ENCODE assay signal across 1 cellular context in the genomic region with DNA sequence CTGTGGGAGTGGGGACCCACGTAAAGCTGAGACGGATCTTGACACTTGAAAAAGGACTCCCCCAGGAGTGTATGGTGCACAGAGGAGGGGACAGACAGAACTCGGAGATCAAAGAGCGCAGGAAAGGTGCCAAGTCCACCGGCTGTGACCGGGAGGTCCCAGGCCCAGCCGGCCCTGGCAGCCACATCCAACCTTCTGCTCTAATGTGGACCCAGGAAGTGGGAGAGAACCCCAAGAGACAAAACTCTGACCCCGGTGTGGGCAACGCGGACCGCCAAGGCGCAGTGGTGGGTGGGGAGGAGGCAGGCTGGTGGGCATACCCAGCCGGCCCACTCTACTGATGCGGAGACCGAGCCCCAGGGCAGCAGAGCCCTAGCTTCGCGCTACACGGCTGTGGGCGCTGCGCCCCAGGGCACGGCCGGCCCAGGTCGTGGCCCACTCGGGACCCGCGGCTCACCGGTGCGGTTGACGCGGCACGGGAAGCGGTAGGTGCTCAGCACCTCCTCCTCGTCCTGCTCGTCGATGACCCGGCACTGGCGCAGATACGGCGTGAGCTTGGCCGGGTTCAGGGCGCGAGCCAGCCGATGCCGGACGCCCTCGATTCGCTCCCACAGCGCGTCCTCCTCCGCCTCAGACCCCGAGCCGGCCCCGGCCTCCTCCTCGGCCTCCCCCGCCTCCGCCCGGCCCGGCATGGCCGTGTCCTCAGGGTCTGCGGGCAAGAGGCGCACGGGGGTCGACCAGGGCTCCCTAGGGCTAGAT.
TF ChIP-seq lines count a peak whose summit lies in the region.

No MANE protein-coding gene starts in this region.

TF ChIP-seq in endothelial cell of umbilical vein, 7 proteins besides CTCF, POLR2A, EP300 and RAD21:
- TF ChIP-seq GATA2 (IDR thresholded peaks at IDR 0.05; ENCODE audit: insufficient read depth, insufficient read length, low read depth, low read length) (no peak), POLR2AphosphoS5 (IDR thresholded peaks at IDR 0.05; ENCODE audit: insufficient read depth, low read depth, low read length) (no peak), MAX (IDR thresholded peaks at IDR 0.05; ENCODE audit: insufficient read depth, insufficient read length) (no peak), MYC (IDR thresholded peaks at IDR 0.05; ENCODE audit: low read depth, low read length) (no peak), JUN (IDR thresholded peaks at IDR 0.05; ENCODE audit: borderline replicate concordance, insufficient read depth, insufficient read length, low read depth) (no peak), EZH2 (IDR thresholded peaks at IDR 0.05; ENCODE audit: borderline replicate concordance, low read depth, low read length, severe bottlenecking) (no peak), FOS (IDR thresholded peaks at IDR 0.05; ENCODE audit: borderline replicate concordance, insufficient read depth, low read length) (no peak)
